Comparison of ENCODE assay signal across 8 cellular contexts in genomic region chr6:13711384-13711725, GRCh38. TPM values are rescaled to one million over a fixed set of nuclear protein-coding genes. Genes with fewer than 3 reads are reported as not detected.
DNase-seq lines count a peak whose midpoint lies in the region; ATAC-seq, FAIRE-seq and TF ChIP-seq lines count a peak whose summit lies in the region.

No MANE protein-coding gene starts in this region.

- no peaks in the 10 kb centered on the region for H3K9me3 ChIP-seq in KOPT-K1 (ENCODE audit: insufficient read depth, low read length, poor library complexity, severe bottlenecking)
- no peaks in the 10 kb centered on the region for H3K9me3 ChIP-seq in heart left ventricle
- no peaks in the 10 kb centered on the region for H3K9me3 ChIP-seq in small intestine (ENCODE audit: control insufficient read depth, low read depth)

- ATAC-seq in GM21723 (IDR thresholded peaks at IDR 0.05; ENCODE audit: unreplicated experiment): peak; percentile 58
- peak in 3 of 4 donors; percentile 27 to 59 (median 40) for ATAC-seq in heart left ventricle
- ATAC-seq in HG03469 (IDR thresholded peaks at IDR 0.05; ENCODE audit: unreplicated experiment): no peak

- H3K36me3 ChIP-seq in KOPT-K1 (ENCODE audit: insufficient read depth, low read length): peaks cover 8% of the 10 kb centered on the region
- no peaks in the 10 kb centered on the region for H3K36me3 ChIP-seq in heart left ventricle
- H3K36me3 ChIP-seq in small intestine (ENCODE audit: control insufficient read depth in 2 of 2, insufficient read depth in 2 of 2, low read length in 2 of 2): no peaks in the 10 kb centered on the region

- peak overlapping the region; percentile 55 for H3K4me3 Mint-ChIP-seq in activated CD4-positive, alpha-beta memory T cell treated with anti-CD3 and anti-CD28 coated beads, Interleukin-2, amount 10 ng/mL, durations not matched to agents 7 days and 5 days

- peaks cover 7% of the 10 kb centered on the region for H3K9me3 Mint-ChIP-seq in activated CD4-positive, alpha-beta memory T cell treated with anti-CD3 and anti-CD28 coated beads, Interleukin-2, amount 10 ng/mL, durations not matched to agents 7 days and 5 days

- peak overlapping the region; percentile 52 for H3K27ac Mint-ChIP-seq in activated CD4-positive, alpha-beta memory T cell treated with anti-CD3 and anti-CD28 coated beads, Interleukin-2, amount 10 ng/mL, durations not matched to agents 7 days and 5 days

- H3K27me3 Mint-ChIP-seq in activated CD4-positive, alpha-beta memory T cell treated with anti-CD3 and anti-CD28 coated beads, Interleukin-2, amount 10 ng/mL, durations not matched to agents 7 days and 5 days: no peaks in the 10 kb centered on the region

- CTCF ChIA-PET in activated CD4-positive, alpha-beta memory T cell treated with anti-CD3 and anti-CD28 coated beads, Interleukin-2, amount 10 ng/mL, durations not matched to agents 7 days and 5 days (lab: Charles Lee): interaction anchor here (0.8 to 5.6 kb wide), 9 partner anchors 10 to 355 kb away, joined by 3 to 49 read pairs (median 3); partner anchors contain the start of genes NOL7 and SIRT5

- peak overlapping the region; percentile 84 for H3K27ac ChIP-seq in KOPT-K1 (ENCODE audit: low read depth, low read length, poor library complexity, severe bottlenecking)
- peak overlapping the region; percentile 83 to 99 (median 95) for H3K27ac ChIP-seq in heart left ventricle
- H3K27ac ChIP-seq in small intestine (ENCODE audit: low read depth in 1 of 2, low read length in 1 of 2): peak overlapping the region; percentile 90 to 93

- TF ChIP-seq POLR2A in heart left ventricle (IDR thresholded peaks at IDR 0.05): no peak

- intact Hi-C loops in heart left ventricle (cut with DNase I): loop anchor here in 7 of 10 donors (2.0 to 10.0 kb wide), 8 partner anchors 51 to 101 kb away; partner anchors contain the start of genes NOL7 (in 4 of the 7) and MCUR1 (in 1 of the 7)

- H3K36me3 Mint-ChIP-seq in activated CD4-positive, alpha-beta memory T cell treated with anti-CD3 and anti-CD28 coated beads, Interleukin-2, amount 10 ng/mL, durations not matched to agents 7 days and 5 days (ENCODE audit: low read depth): peaks cover 24% of the 10 kb centered on the region

- TF ChIP-seq CTCF in GM12874 (IDR thresholded peaks at IDR 0.05; ENCODE audit: insufficient read depth, low read depth, low read length): peak; percentile 23; the same call in 1 of the 2 replicates
- TF ChIP-seq CTCF in heart left ventricle (IDR thresholded peaks at IDR 0.05): peak in 6 of 12 donors; percentile 15 to 48 (median 28)

- POLR2A ChIA-PET in activated CD4-positive, alpha-beta memory T cell treated with anti-CD3 and anti-CD28 coated beads, Interleukin-2, amount 10 ng/mL, durations not matched to agents 7 days and 5 days (lab: Charles Lee): interaction anchor here (0.6 to 4.8 kb wide), 21 partner anchors 11 to 496 kb away, joined by 3 to 105 read pairs (median 4); partner anchors contain the start of genes MCUR1, NOL7 and SIRT5

- WGBS in heart left ventricle, 4 donors: 0% methylated on average over 1 to 49 of the region's 49 CpGs; no CpG with 5 or more reads in 1 of the 4 donors
- WGBS in small intestine, 3 donors: 0 to 1% (median 0%) methylated on average over 13 to 49 of the region's 49 CpGs

- H3K4me1 Mint-ChIP-seq in activated CD4-positive, alpha-beta memory T cell treated with anti-CD3 and anti-CD28 coated beads, Interleukin-2, amount 10 ng/mL, durations not matched to agents 7 days and 5 days: peaks cover 51% of the 10 kb centered on the region

- peaks cover 0 to 46% (median 28%) of the 10 kb centered on the region in 12 donors for H3K4me1 ChIP-seq in heart left ventricle
- H3K4me1 ChIP-seq in small intestine (ENCODE audit: control insufficient read depth in 2 of 2, insufficient read depth in 1 of 2, low read depth in 1 of 2, low read length in 1 of 2): peaks cover 2 to 4% of the 10 kb centered on the region in 2 donors

- peak overlapping the region; percentile 44 to 96 (median 84) for H3K4me3 ChIP-seq in heart left ventricle
- peak overlapping the region; percentile 75 to 100 for H3K4me3 ChIP-seq in small intestine (ENCODE audit: low read depth in 1 of 2, low read length in 2 of 2)

- FAIRE-seq in small intestine (lab: Jason Lieb, UNC): no peak

- H3K27me3 ChIP-seq in heart left ventricle (no peaks in the 10 kb centered on the region), small intestine (ENCODE audit: control insufficient read depth in 2 of 2, insufficient read depth in 2 of 2, low read length in 2 of 2) (no peaks in the 10 kb centered on the region)

- peak; percentile 77 for DNase-seq in activated CD4-positive, alpha-beta memory T cell treated with anti-CD3 and anti-CD28 coated beads, Interleukin-2, amount 10 ng/mL, durations not matched to agents 7 days and 5 days
- peak in 1 of 5 donors; percentile 76 for DNase-seq in heart left ventricle
- DNase-seq in small intestine: no peak
- no peak for DNase-seq in SIG-M5 (lab: John Stamatoyannopoulos, UW)

RNA-seq across cellular contexts. Expression of gene RANBP9, which starts 0.3 kb away (rescaled TPM):
- total RNA-seq in activated CD4-positive, alpha-beta memory T cell treated with anti-CD3 and anti-CD28 coated beads, Interleukin-2, amount 10 ng/mL, durations not matched to agents 7 days and 5 days: 10 to 100 TPM; 66.8 to 69.1 TPM
- 10 to 100 TPM; 25.8 to 43.7 (median 35.0) TPM for total RNA-seq in heart left ventricle
- polyA plus RNA-seq in heart left ventricle (10 to 100 TPM in 1 of 2 donors, 1 to 10 TPM in 1; 9.3 to 25.8 TPM), small intestine (10 to 100 TPM; 14.1 to 22.4 (median 14.6) TPM)
